Comparison of ENCODE assay signal across 8 cellular contexts in genomic region chr5:176573564-176574296, GRCh38. TPM values are rescaled to one million over a fixed set of nuclear protein-coding genes. Genes with fewer than 3 reads are reported as not detected.
A peak's percentile ranks its signal among the peaks of the same experiment; 100 is the strongest.
DNase-seq lines count a peak whose midpoint lies in the region; ATAC-seq lines count a peak whose summit lies in the region.

No MANE protein-coding gene starts in this region.

- DNase-seq in C1 segment of cervical spinal cord (lab: John Stamatoyannopoulos, UW): peak in 13 of 14 donors; percentile 7 to 70 (median 37)
- DNase-seq in NCI-H1105 treated with DMSO at 0.1 percent for 48 hours (lab: John Stamatoyannopoulos, UW): peak; percentile 34
- DNase-seq in activated CD4-positive, alpha-beta T cell treated with anti-CD3 and anti-CD28 coated beads, Interleukin-2, amount 50 U/mL, for 4 hours: peak; percentile 73 to 78
- DNase-seq in dermis blood vessel endothelial cell: peak; percentile 79
- DNase-seq in medulla oblongata (ENCODE audit: extremely low spot score): peak; percentile 75
- peak; percentile 49 for DNase-seq in stimulated activated CD8-positive, alpha-beta memory T cell treated with anti-CD3 and anti-CD28 coated beads, Interleukin-15, amount 100 ng/mL, for 4 hours (ENCODE audit: low read depth in 2 of 2)
- no peak for DNase-seq in NCI-H2171 (lab: John Stamatoyannopoulos, UW)

- ATAC-seq in GM19351 (IDR thresholded peaks at IDR 0.05; ENCODE audit: unreplicated experiment): peak; percentile 77

RNA-seq across cellular contexts. Expression of gene CDHR2, which starts 24.6 kb away (rescaled TPM):
- total RNA-seq in dermis blood vessel endothelial cell: under 0.01 TPM in 1 of 2 replicates, not detected in the other

RNA-seq across cellular contexts. Expression of gene GPRIN1, which starts 36.2 kb away (rescaled TPM):
- total RNA-seq in dermis blood vessel endothelial cell: 7.7 and 8.7 TPM in 2 replicates

RNA-seq across cellular contexts. Expression of gene RNF44, which starts 36.5 kb away (rescaled TPM):
- 4.1 and 8.6 TPM in 2 replicates for total RNA-seq in dermis blood vessel endothelial cell

RNA-seq across cellular contexts. Expression of gene SNCB, which starts 56.6 kb away (rescaled TPM):
- total RNA-seq in dermis blood vessel endothelial cell: 0.84 and 1.4 TPM in 2 replicates

RNA-seq across cellular contexts. Expression of gene EIF4E1B, which starts 56.7 kb away (rescaled TPM):
- not detected in 2 replicates for total RNA-seq in dermis blood vessel endothelial cell
